In the genomic region with DNA sequence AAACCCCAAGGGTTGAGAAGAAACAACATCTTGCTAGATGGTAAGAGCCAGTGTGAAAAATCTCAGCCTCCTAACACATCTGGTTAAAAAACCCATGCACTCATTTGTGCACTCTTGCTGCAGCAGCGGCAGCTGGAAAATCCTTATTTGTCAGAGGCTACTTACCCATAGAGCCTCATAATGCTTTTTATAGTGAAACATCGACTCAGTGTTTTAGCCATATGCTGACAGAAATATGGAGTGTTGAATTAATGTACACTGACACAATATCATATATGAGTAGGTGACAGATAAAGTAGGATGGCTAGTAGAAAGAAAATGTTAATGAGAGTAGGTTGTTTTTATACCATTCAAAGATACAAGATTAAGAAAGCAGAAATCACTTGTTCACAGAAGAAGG, we compare ENCODE assay signal across 14 cellular contexts. TPM values are rescaled to one million over a fixed set of nuclear protein-coding genes. Genes with fewer than 3 reads are reported as not detected.
DNase-seq lines count a peak whose midpoint lies in the region; ATAC-seq and TF ChIP-seq lines count a peak whose summit lies in the region.
"Had no signal": no experiment of that assay in that cellular context is flagged by ENCODE, and none has a peak within 500 bp of the region (broad histone marks: within the 10 kb centered on the region; RNA-seq: fewer than 3 reads in every experiment).

No MANE protein-coding gene starts in this region.

- no peaks in the 10 kb centered on the region for H4K20me1 ChIP-seq in OCI-LY3 (ENCODE audit: insufficient read depth, low read length)
- H4K20me1 ChIP-seq: BLaER1 had no signal

- peaks cover 16% of the 10 kb centered on the region; the same call in 1 of the 2 replicates for H3K79me2 ChIP-seq in OCI-LY3 (ENCODE audit: low read length)

- H3K4me3 ChIP-seq in OCI-LY3 (ENCODE audit: low read length): no peak overlapping the region
- H3K4me3 ChIP-seq: BLaER1, HAP-1 had no signal

- H3K9me3 ChIP-seq in OCI-LY3 (ENCODE audit: insufficient read depth, low read length): no peaks in the 10 kb centered on the region
- H3K9me3 ChIP-seq: BLaER1, HAP-1 had no signal

- H3K9me3 Mint-ChIP-seq in activated CD4-positive, alpha-beta T cell treated with anti-CD3 and anti-CD28 coated beads for 36 hours (ENCODE audit: low read depth): no peaks in the 10 kb centered on the region
- H3K9me3 Mint-ChIP-seq in activated CD4-positive, alpha-beta T cell treated with anti-CD3 and anti-CD28 coated beads, Interleukin-2, amount 10 ng/mL, durations not matched to agents 7 days and 5 days: no peaks in the 10 kb centered on the region
- no peaks in the 10 kb centered on the region for H3K9me3 Mint-ChIP-seq in natural killer cell treated with Interleukin-12 subunit alpha and Interleukin-12 subunit beta and Interleukin-15 and Interleukin-18, amount 100 ng/mL, for 72 hours
- no peaks in the 10 kb centered on the region for H3K9me3 Mint-ChIP-seq in natural killer cell
- H3K9me3 Mint-ChIP-seq in memory B cell: no peaks in the 10 kb centered on the region

- no peak overlapping the region for H2AFZ ChIP-seq in OCI-LY3 (ENCODE audit: low read depth, low read length)

- peaks cover 59% of the 10 kb centered on the region for H3K4me1 ChIP-seq in OCI-LY3 (ENCODE audit: low read length)
- H3K4me1 ChIP-seq: HAP-1 had no signal

- H3K4me3 Mint-ChIP-seq in activated CD4-positive, alpha-beta T cell treated with anti-CD3 and anti-CD28 coated beads for 36 hours: no peak overlapping the region
- H3K4me3 Mint-ChIP-seq in activated CD4-positive, alpha-beta T cell treated with anti-CD3 and anti-CD28 coated beads, Interleukin-2, amount 10 ng/mL, durations not matched to agents 7 days and 5 days: no peak overlapping the region
- H3K4me3 Mint-ChIP-seq in natural killer cell treated with Interleukin-12 subunit alpha and Interleukin-12 subunit beta and Interleukin-15 and Interleukin-18, amount 100 ng/mL, for 72 hours: peak overlapping the region; percentile 49
- H3K4me3 Mint-ChIP-seq in natural killer cell (no peak overlapping the region), memory B cell (no peak overlapping the region)

- POLR2A ChIA-PET in activated CD4-positive, alpha-beta T cell treated with anti-CD3 and anti-CD28 coated beads for 36 hours (lab: Charles Lee): no interaction called here
- POLR2A ChIA-PET in activated CD4-positive, alpha-beta T cell treated with anti-CD3 and anti-CD28 coated beads, Interleukin-2, amount 10 ng/mL, durations not matched to agents 7 days and 5 days (lab: Charles Lee): no interaction called here

- no peak for TF ChIP-seq CTCF in natural killer cell (IDR thresholded peaks at IDR 0.05)
- no peak for TF ChIP-seq CTCF in OCI-LY3 (IDR thresholded peaks at IDR 0.05; ENCODE audit: low read depth, low read length)

- no peaks in the 10 kb centered on the region for H3K36me3 Mint-ChIP-seq in activated CD4-positive, alpha-beta T cell treated with anti-CD3 and anti-CD28 coated beads for 36 hours (ENCODE audit: low read depth)
- peaks cover 5% of the 10 kb centered on the region for H3K36me3 Mint-ChIP-seq in activated CD4-positive, alpha-beta T cell treated with anti-CD3 and anti-CD28 coated beads, Interleukin-2, amount 10 ng/mL, durations not matched to agents 7 days and 5 days (ENCODE audit: low read depth)
- peaks cover 5% of the 10 kb centered on the region for H3K36me3 Mint-ChIP-seq in natural killer cell treated with Interleukin-12 subunit alpha and Interleukin-12 subunit beta and Interleukin-15 and Interleukin-18, amount 100 ng/mL, for 72 hours
- no peaks in the 10 kb centered on the region for H3K36me3 Mint-ChIP-seq in natural killer cell
- peaks cover 4% of the 10 kb centered on the region for H3K36me3 Mint-ChIP-seq in memory B cell

- H3K27me3 Mint-ChIP-seq in activated CD4-positive, alpha-beta T cell treated with anti-CD3 and anti-CD28 coated beads for 36 hours: no peaks in the 10 kb centered on the region
- H3K27me3 Mint-ChIP-seq in activated CD4-positive, alpha-beta T cell treated with anti-CD3 and anti-CD28 coated beads, Interleukin-2, amount 10 ng/mL, durations not matched to agents 7 days and 5 days: no peaks in the 10 kb centered on the region
- H3K27me3 Mint-ChIP-seq in natural killer cell treated with Interleukin-12 subunit alpha and Interleukin-12 subunit beta and Interleukin-15 and Interleukin-18, amount 100 ng/mL, for 72 hours: no peaks in the 10 kb centered on the region
- no peaks in the 10 kb centered on the region for H3K27me3 Mint-ChIP-seq in natural killer cell (ENCODE audit: low read depth in 2 of 2)
- H3K27me3 Mint-ChIP-seq in memory B cell: no peaks in the 10 kb centered on the region

- no peak overlapping the region for H3K9ac ChIP-seq in OCI-LY3 (ENCODE audit: low read length)
- H3K9ac ChIP-seq: BLaER1 had no signal

- H3K4me2 ChIP-seq in OCI-LY3 (ENCODE audit: low read length): peak overlapping the region; percentile 14; the same call in 1 of the 2 replicates
- H3K4me2 ChIP-seq: BLaER1 had no signal

- intact Hi-C loops in activated CD4-positive, alpha-beta T cell treated with anti-CD3 and anti-CD28 coated beads for 36 hours (cut with DNase I, micrococcal nuclease): loop anchor here in 1 of 2 experiments (1.0 to 10.0 kb wide), 2 partner anchors 12 to 671 kb away; no protein-coding TSS in a partner anchor
- intact Hi-C loops in natural killer cell (cut with micrococcal nuclease): no loop called here

- H3K27ac Mint-ChIP-seq in activated CD4-positive, alpha-beta T cell treated with anti-CD3 and anti-CD28 coated beads for 36 hours: peak overlapping the region; percentile 20
- no peak overlapping the region for H3K27ac Mint-ChIP-seq in activated CD4-positive, alpha-beta T cell treated with anti-CD3 and anti-CD28 coated beads, Interleukin-2, amount 10 ng/mL, durations not matched to agents 7 days and 5 days
- H3K27ac Mint-ChIP-seq in natural killer cell treated with Interleukin-12 subunit alpha and Interleukin-12 subunit beta and Interleukin-15 and Interleukin-18, amount 100 ng/mL, for 72 hours: no peak overlapping the region
- no peak overlapping the region for H3K27ac Mint-ChIP-seq in natural killer cell
- peak overlapping the region; percentile 42 for H3K27ac Mint-ChIP-seq in memory B cell

- ATAC-seq in activated CD4-positive, alpha-beta T cell treated with anti-CD3 and anti-CD28 coated beads for 36 hours: peak; percentile 64
- ATAC-seq in natural killer cell treated with Interleukin-12 subunit alpha and Interleukin-12 subunit beta and Interleukin-15 and Interleukin-18, amount 100 ng/mL, for 72 hours: peak in 1 of 2 donors; percentile 72
- ATAC-seq in natural killer cell (no peak), memory B cell (ENCODE audit: low read depth) (no peak), GM18907 (IDR thresholded peaks at IDR 0.05; ENCODE audit: unreplicated experiment) (no peak)

- no peak overlapping the region for H3K27ac ChIP-seq in OCI-LY3 (ENCODE audit: low read length)
- H3K27ac ChIP-seq: BLaER1 had no signal

- no peaks in the 10 kb centered on the region for H3K27me3 ChIP-seq in OCI-LY3 (ENCODE audit: low read depth, low read length)
- H3K27me3 ChIP-seq: BLaER1 had no signal

- H3K36me3 ChIP-seq in OCI-LY3 (replicated peaks; ENCODE audit: low read depth, low read length): peaks cover under 1% of the 10 kb centered on the region
- H3K36me3 ChIP-seq: BLaER1, HAP-1 had no signal

- peaks cover 49% of the 10 kb centered on the region for H3K4me1 Mint-ChIP-seq in activated CD4-positive, alpha-beta T cell treated with anti-CD3 and anti-CD28 coated beads for 36 hours
- H3K4me1 Mint-ChIP-seq in activated CD4-positive, alpha-beta T cell treated with anti-CD3 and anti-CD28 coated beads, Interleukin-2, amount 10 ng/mL, durations not matched to agents 7 days and 5 days: peaks cover 22% of the 10 kb centered on the region
- peaks cover 27 to 41% of the 10 kb centered on the region in 2 donors for H3K4me1 Mint-ChIP-seq in natural killer cell treated with Interleukin-12 subunit alpha and Interleukin-12 subunit beta and Interleukin-15 and Interleukin-18, amount 100 ng/mL, for 72 hours (ENCODE audit: low read depth in 2 of 2)
- H3K4me1 Mint-ChIP-seq in natural killer cell: peaks cover 17 to 47% of the 10 kb centered on the region in 2 donors
- H3K4me1 Mint-ChIP-seq in memory B cell: peaks cover 12% of the 10 kb centered on the region

- peak; percentile 49 for DNase-seq in activated CD4-positive, alpha-beta T cell treated with anti-CD3 and anti-CD28 coated beads for 36 hours
- no peak for DNase-seq in activated CD4-positive, alpha-beta T cell treated with anti-CD3 and anti-CD28 coated beads, Interleukin-2, amount 10 ng/mL, durations not matched to agents 7 days and 5 days
- no peak for DNase-seq in natural killer cell treated with Interleukin-12 subunit alpha and Interleukin-12 subunit beta and Interleukin-15 and Interleukin-18, amount 100 ng/mL, for 72 hours (ENCODE audit: low spot score)
- DNase-seq in natural killer cell (no peak), memory B cell (ENCODE audit: low spot score in 2 of 2) (no peak), DMS53 (lab: John Stamatoyannopoulos, UW) (no peak)
- DNase-seq: 8988T, AML-193 had no signal

- CTCF ChIA-PET in activated CD4-positive, alpha-beta T cell treated with anti-CD3 and anti-CD28 coated beads for 36 hours (lab: Charles Lee): no interaction called here
- CTCF ChIA-PET in activated CD4-positive, alpha-beta T cell treated with anti-CD3 and anti-CD28 coated beads, Interleukin-2, amount 10 ng/mL, durations not matched to agents 7 days and 5 days (lab: Charles Lee): interaction anchor here (1.0 kb wide), 1 partner anchor 8 kb away, joined by 4 read pairs; no protein-coding TSS in a partner anchor

RNA-seq across cellular contexts. Expression of gene SLC9A9, which starts 13.0 kb away (rescaled TPM):
- total RNA-seq in activated CD4-positive, alpha-beta T cell treated with anti-CD3 and anti-CD28 coated beads for 36 hours: 1 to 10 TPM; 1.4 to 1.6 TPM
- total RNA-seq in activated CD4-positive, alpha-beta T cell treated with anti-CD3 and anti-CD28 coated beads, Interleukin-2, amount 10 ng/mL, durations not matched to agents 7 days and 5 days: 10 to 100 TPM; 13.8 to 16.4 TPM
- total RNA-seq in natural killer cell treated with Interleukin-12 subunit alpha and Interleukin-12 subunit beta and Interleukin-15 and Interleukin-18, amount 100 ng/mL, for 72 hours: 10 to 100 TPM; 11.0 to 11.9 TPM
- 10 to 100 TPM; 24.0 to 29.1 (median 27.2) TPM for total RNA-seq in natural killer cell
- total RNA-seq: G401, HT-29 had no signal

Comparison
In these comparisons a context has a peak if more than half of its experiments do, and no peak if none do; other contexts are left out.
1. H3K27ac Mint-ChIP-seq: peak in activated CD4-positive, alpha-beta T cell treated with anti-CD3 and anti-CD28 coated beads for 36 hours (single experiment) and memory B cell (single experiment); none in activated CD4-positive, alpha-beta T cell treated with anti-CD3 and anti-CD28 coated beads, Interleukin-2, amount 10 ng/mL, durations not matched to agents 7 days and 5 days (single experiment), natural killer cell treated with Interleukin-12 subunit alpha and Interleukin-12 subunit beta and Interleukin-15 and Interleukin-18, amount 100 ng/mL, for 72 hours (0 of 2) and natural killer cell (0 of 2).
2. RNA of gene SLC9A9, which starts 13.0 kb away (total RNA-seq): 24.0 to 29.1 TPM in natural killer cell, 13.8 to 16.4 TPM in activated CD4-positive, alpha-beta T cell treated with anti-CD3 and anti-CD28 coated beads, Interleukin-2, amount 10 ng/mL, durations not matched to agents 7 days and 5 days and 11.0 to 11.9 TPM in natural killer cell treated with Interleukin-12 subunit alpha and Interleukin-12 subunit beta and Interleukin-15 and Interleukin-18, amount 100 ng/mL, for 72 hours; 1.4 to 1.6 TPM in activated CD4-positive, alpha-beta T cell treated with anti-CD3 and anti-CD28 coated beads for 36 hours; every median in the first group is over 4 times any median in the second.